In the genomic region with DNA sequence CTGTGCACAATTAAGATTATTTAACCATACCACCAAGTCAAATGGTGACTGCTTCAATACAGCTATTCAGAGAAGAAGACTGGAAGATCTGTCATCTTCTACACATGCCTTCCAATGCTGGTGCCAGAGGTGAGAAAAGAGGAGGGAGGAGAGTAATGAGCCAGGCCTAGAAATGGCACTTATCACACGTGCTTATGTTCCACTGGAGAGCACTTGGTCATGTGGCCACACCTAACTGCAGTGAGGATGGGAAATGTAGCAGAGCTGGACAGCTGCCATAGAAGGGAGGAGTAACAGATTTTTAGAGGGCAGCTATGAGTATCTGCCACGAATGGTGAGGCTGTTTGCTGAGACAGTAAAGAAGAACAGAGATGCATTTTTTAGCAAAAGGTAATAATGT, we compare ENCODE assay signal across 11 cellular contexts.
DNase-seq lines count a peak whose midpoint lies in the region; ATAC-seq, FAIRE-seq and TF ChIP-seq lines count a peak whose summit lies in the region.
"Had no signal": no experiment of that assay in that cellular context is flagged by ENCODE, and none has a peak within 500 bp of the region (broad histone marks: within the 10 kb centered on the region; RNA-seq: fewer than 3 reads in every experiment).

No MANE protein-coding gene starts in this region.

- no peak overlapping the region for H3K9ac ChIP-seq in GM12878 (ENCODE audit: control insufficient read depth, insufficient read depth, low read length)
- H3K9ac ChIP-seq: parathyroid adenoma had no signal

- TF ChIP-seq RAD21 in GM12878 (IDR thresholded peaks at IDR 0.05; ENCODE audit: insufficient read depth, low read depth, low read length): no peak

- peaks cover 2% of the 10 kb centered on the region for H3K4me1 Mint-ChIP-seq in CD14-positive monocyte

- no peaks in the 10 kb centered on the region for H3K27me3 ChIP-seq in GM12878 (replicated peaks in 1 of 2; ENCODE audit: control insufficient read depth in 2 of 2, insufficient read depth in 2 of 2, low read length in 1 of 2)
- no peaks in the 10 kb centered on the region for H3K27me3 ChIP-seq in lung (ENCODE audit: control insufficient read depth, insufficient read depth)

- no peak for TF ChIP-seq EP300 in GM12878 (IDR thresholded peaks at IDR 0.05; ENCODE audit: borderline replicate concordance in 1 of 2, control insufficient read depth in 1 of 2, low read depth in 2 of 2, low read length in 2 of 2)

- BruUV-seq in GM12878 (replicated peaks; lab: Mats Ljungman, UMichigan): no TSS peak

- RAD21 ChIA-PET in GM12878 (lab: Charles Lee; ENCODE audit: unreplicated experiment): no interaction called here

- 63% methylated on average over 2 of the region's 2 CpGs for WGBS in GM12878 (ENCODE audit: insufficient coverage, insufficient replicate concordance, low lambda C conversion rate, missing lambda C conversion rate)
- 30 to 54% methylated on average over 2 of the region's 2 CpGs for WGBS in lung, 2 donors

- H3K9me3 Mint-ChIP-seq in CD14-positive monocyte: no peaks in the 10 kb centered on the region

- H3K9me3 ChIP-seq in GM12878 (replicated peaks; ENCODE audit: control insufficient read depth, insufficient read depth, low read length) (no peaks in the 10 kb centered on the region), lung (ENCODE audit: control insufficient read depth in 2 of 2, insufficient read depth in 1 of 2, low read length in 1 of 2) (no peaks in the 10 kb centered on the region)

- no peak overlapping the region for H3K4me3 ChIP-seq in GM12878
- no peak overlapping the region for H3K4me3 ChIP-seq in lung

- ATAC-seq in GM12878: no peak
- peak; percentile 51 for ATAC-seq in lung (ENCODE audit: insufficient read depth, low FRiP score)
- no peak for ATAC-seq in GM21576 (IDR thresholded peaks at IDR 0.05; ENCODE audit: unreplicated experiment)

- H3K4me1 ChIP-seq in GM12878 (ENCODE audit: control insufficient read depth, insufficient read depth, low read length) (no peaks in the 10 kb centered on the region), lung (ENCODE audit: control insufficient read depth in 2 of 2, insufficient read depth in 2 of 2, low read length in 2 of 2) (peaks cover 0 to 3% of the 10 kb centered on the region in 2 donors)

- no peaks in the 10 kb centered on the region for H4K20me1 ChIP-seq in GM12878 (ENCODE audit: control insufficient read depth, insufficient read depth)

- DNase-seq in DMS79 treated with DMSO at 0.1 percent for 48 hours (lab: John Stamatoyannopoulos, UW): peak; percentile 77
- peak; percentile 13 for DNase-seq in NCI-H1436 (lab: John Stamatoyannopoulos, UW)
- no peak for DNase-seq in GM12878 (ENCODE audit: low read depth, low spot score)
- peak; percentile 61 for DNase-seq in lung (ENCODE audit: low spot score)
- no peak for DNase-seq in pons (ENCODE audit: low spot score)
- no peak for DNase-seq in glomerular visceral epithelial cell (ENCODE audit: extremely low spot score)
- no peak for DNase-seq in CD14-positive monocyte (ENCODE audit: low spot score)
- DNase-seq: activated CD4-positive, alpha-beta T cell treated with anti-CD3 and anti-CD28 coated beads, Interleukin-2, amount 50 U/mL, for 48 hours; central memory CD4-positive, alpha-beta T cell had no signal

- H2AFZ ChIP-seq in GM12878 (ENCODE audit: control insufficient read depth, low read depth, low read length): no peak overlapping the region
- H2AFZ ChIP-seq: parathyroid adenoma had no signal

- in situ Hi-C loops in GM12878 (cut with MboI): no loop called here

- H3K27ac Mint-ChIP-seq in CD14-positive monocyte: peak overlapping the region in 2 of 7 donors; percentile 28 to 31

- no peak overlapping the region for H3K4me2 ChIP-seq in GM12878 (ENCODE audit: control insufficient read depth, insufficient read depth)

- intact Hi-C loops in GM12878 (cut with micrococcal nuclease; ENCODE audit: unreplicated experiment): loop anchor here (2.0 kb wide), 1 partner anchor 14 kb away; no protein-coding TSS in a partner anchor
- intact Hi-C loops in CD14-positive monocyte (cut with micrococcal nuclease): no loop called here

- H3K36me3 ChIP-seq in GM12878 (ENCODE audit: control insufficient read depth in 2 of 2, insufficient read depth in 2 of 2, low read length in 1 of 2) (peaks cover 0 to 5% of the 10 kb centered on the region in 2 experiments; a peak in 2 of 4 replicates), lung (ENCODE audit: control insufficient read depth in 2 of 2, insufficient read depth in 2 of 2, low read length in 2 of 2) (peaks cover 2 to 4% of the 10 kb centered on the region in 2 donors)

- SMC1A ChIA-PET in GM12878 (lab: Charles Lee; ENCODE audit: uncharacterized antibody, unreplicated experiment): interaction anchor here (0.6 to 1.2 kb wide), 2 partner anchors 109 to 161 kb away, joined by 3 read pairs; no protein-coding TSS in a partner anchor

- H3K4me3 Mint-ChIP-seq in CD14-positive monocyte: no peak overlapping the region

- H3K36me3 Mint-ChIP-seq in CD14-positive monocyte: peaks cover 36 to 50% of the 10 kb centered on the region in 2 donors

- TF ChIP-seq CTCF in GM12878 (IDR thresholded peaks at IDR 0.05 in 2 of 3, conservative IDR thresholded peaks at IDR 0.05 in 1 of 3; ENCODE audit: control insufficient read depth in 2 of 3, extremely low read depth in 1 of 3, insufficient read depth in 1 of 3, low read depth in 3 of 3, low read length in 3 of 3) (no peak), lung (IDR thresholded peaks at IDR 0.05; ENCODE audit: control extremely low read depth, extremely low read depth) (no peak), CD14-positive monocyte (IDR thresholded peaks at IDR 0.05) (no peak)

- POLR2A ChIA-PET in GM12878 (lab: Charles Lee): interaction anchor here (0.6 kb wide), 1 partner anchor 116 kb away, joined by 3 read pairs; no protein-coding TSS in a partner anchor

- H3K27me3 Mint-ChIP-seq in CD14-positive monocyte (ENCODE audit: low read depth in 3 of 3): no peaks in the 10 kb centered on the region

- FAIRE-seq in GM12878 (lab: Jason Lieb, UNC): peak; percentile 38

- CTCF ChIA-PET in GM12878 (lab: Yijun Ruan, JAX): interaction anchor here (1.0 to 1.2 kb wide), 2 partner anchors 45 to 161 kb away, joined by 3 read pairs; no protein-coding TSS in a partner anchor

- H3K27ac ChIP-seq in GM12878 (ENCODE audit: control insufficient read depth, insufficient read depth) (no peak overlapping the region), lung (ENCODE audit: low read depth in 1 of 2, low read length in 1 of 2) (no peak overlapping the region)
- H3K27ac ChIP-seq: parathyroid adenoma had no signal

- TF ChIP-seq POLR2A in GM12878 (IDR thresholded peaks at IDR 0.05; ENCODE audit: low read depth, low read length): no peak

- no peaks in the 10 kb centered on the region for H3K79me2 ChIP-seq in GM12878 (ENCODE audit: control insufficient read depth, insufficient read depth, low read length)

TF ChIP-seq in GM12878, 131 proteins besides CTCF, POLR2A, EP300 and RAD21:
- TF ChIP-seq BMI1 (IDR thresholded peaks at IDR 0.05; ENCODE audit: borderline replicate concordance) (no peak), RELA (IDR thresholded peaks at IDR 0.05; ENCODE audit: borderline replicate concordance, partially characterized antibody) (no peak)

Comparison
In these comparisons a context has a peak if more than half of its experiments do, and no peak if none do; other contexts are left out.
1. DNase-seq: peak in DMS79 treated with DMSO at 0.1 percent for 48 hours (single experiment), NCI-H1436 (single experiment) and lung (single experiment); none in GM12878 (single experiment), pons (single experiment), glomerular visceral epithelial cell (single experiment) and CD14-positive monocyte (single experiment).